Comparison of ENCODE assay signal across 8 cellular contexts in genomic region chr22:28441720-28442263, GRCh38.
DNase-seq lines count a peak whose midpoint lies in the region; ATAC-seq, FAIRE-seq and TF ChIP-seq lines count a peak whose summit lies in the region.

No MANE protein-coding gene starts in this region.

- no peaks in the 10 kb centered on the region for H4K20me1 ChIP-seq in K562 (replicated peaks; ENCODE audit: control insufficient read depth, insufficient read depth, low read length)

- no peaks in the 10 kb centered on the region for H3K36me3 ChIP-seq in K562 (ENCODE audit: control insufficient read depth, insufficient read depth, low read length)
- no peaks in the 10 kb centered on the region for H3K36me3 ChIP-seq in left lung
- H3K36me3 ChIP-seq in testis (ENCODE audit: low read depth, missing control alignments) = no peaks in the 10 kb centered on the region

- CTCF ChIA-PET in K562 (lab: Yijun Ruan, JAX; ENCODE audit: low intra/inter-chr PET ratio) = interaction anchor here (1.0 to 1.2 kb wide), 4 partner anchors 153 to 422 kb away, joined by 3 to 4 read pairs (median 4); no protein-coding TSS in a partner anchor

- BruUV-seq in K562 (replicated peaks; lab: Mats Ljungman, UMichigan) = no TSS peak

- in situ Hi-C loops in K562 (cut with MboI) = loop anchor here (10.0 kb wide), 1 partner anchor 417 kb away; no protein-coding TSS in a partner anchor

- H3K9ac ChIP-seq in K562 (ENCODE audit: insufficient read depth in 1 of 2, low read depth in 2 of 2, low read length in 2 of 2) = peak overlapping the region; percentile 54 to 90

- POLR2A ChIA-PET in K562 (lab: Yijun Ruan, JAX) = interaction anchor here (0.6 to 0.8 kb wide), 4 partner anchors 124 to 1993 kb away, joined by 3 to 4 read pairs (median 3); no protein-coding TSS in a partner anchor

- H3K27ac ChIP-seq in K562 (ENCODE audit: extremely low read depth, low read depth, low read length) (peak overlapping the region; percentile 48; the same call in 1 of the 3 replicates), left lung (peak overlapping the region; percentile 84 to 90), testis (peak overlapping the region; percentile 73 to 79)

- H3K4me1 Mint-ChIP-seq in T-helper 2 cell treated with Interferon-gamma antibody and Interleukin-4, amounts not matched to agents 5 μg/mL and 100 μg/mL, for 36 hours (ENCODE audit: low read depth) = peaks cover 19% of the 10 kb centered on the region

- TF ChIP-seq CTCF in K562 (IDR thresholded peaks at IDR 0.05 in 2 of 3, conservative IDR thresholded peaks at IDR 0.05 in 1 of 3; ENCODE audit: insufficient read depth in 2 of 3, low read depth in 1 of 3, low read length in 3 of 3) = no peak
- TF ChIP-seq CTCF in left lung (IDR thresholded peaks at IDR 0.05) = no peak
- no peak for TF ChIP-seq CTCF in testis (IDR thresholded peaks at IDR 0.05)

- ATAC-seq in K562 (no peak), left lung (peak; percentile 16), HG02678 (IDR thresholded peaks at IDR 0.05; ENCODE audit: unreplicated experiment) (no peak)

- H2AFZ ChIP-seq in K562 (ENCODE audit: low read depth, low read length) = peak overlapping the region; percentile 81

- H3K27me3 ChIP-seq in K562 (ENCODE audit: control insufficient read depth in 2 of 2, insufficient read depth in 2 of 2, low read length in 2 of 2) (no peaks in the 10 kb centered on the region), left lung (no peaks in the 10 kb centered on the region), testis (no peaks in the 10 kb centered on the region)

- 23% methylated on average over 15 of the region's 16 CpGs for WGBS in K562 (ENCODE audit: insufficient coverage, low coverage, missing lambda C conversion rate)
- WGBS in testis, 2 donors = 10 to 17% methylated on average over 16 of the region's 16 CpGs

- H3K27ac Mint-ChIP-seq in T-helper 2 cell treated with Interferon-gamma antibody and Interleukin-4, amounts not matched to agents 5 μg/mL and 100 μg/mL, for 36 hours = peak overlapping the region; percentile 18

- no peaks in the 10 kb centered on the region; the same call in 1 of the 3 replicates for H3K79me2 ChIP-seq in K562 (ENCODE audit: control insufficient read depth, insufficient read depth, low read length)

- intact Hi-C loops in K562 (cut with micrococcal nuclease) (loop anchor here (2.0 to 10.0 kb wide), 4 partner anchors 151 to 417 kb away; no protein-coding TSS in a partner anchor), left lung (cut with DNase I) (no loop called here), testis (cut with DNase I; ENCODE audit: low total_unique reads) (no loop called here)

- TF ChIP-seq RAD21 in K562 (CRISPR knock-in tag; conservative IDR thresholded peaks at IDR 0.05 in 1 of 2, IDR thresholded peaks at IDR 0.05 in 1 of 2) = no peak

- TF ChIP-seq EP300 in K562 (IDR thresholded peaks at IDR 0.05; ENCODE audit: low read length) = no peak

- H3K4me1 ChIP-seq in K562 (replicated peaks in 1 of 2; ENCODE audit: control insufficient read depth in 2 of 2, insufficient read depth in 2 of 2, low read length in 2 of 2) (peaks cover 0 to 12% of the 10 kb centered on the region in 2 experiments; a peak in 3 of 5 replicates), left lung (peaks cover 14 to 38% of the 10 kb centered on the region in 2 donors), testis (peaks cover 18% of the 10 kb centered on the region)

- H3K9me3 Mint-ChIP-seq in T-helper 2 cell treated with Interferon-gamma antibody and Interleukin-4, amounts not matched to agents 5 μg/mL and 100 μg/mL, for 36 hours = no peaks in the 10 kb centered on the region

- no peak for DNase-seq in T-helper 2 cell treated with Interferon-gamma antibody and Interleukin-4, amounts not matched to agents 5 μg/mL and 100 μg/mL, for 36 hours (ENCODE audit: low spot score)
- DNase-seq in T-helper 2 cell (no peak), K562 (ENCODE audit: extremely low read depth in 1 of 4, low spot score in 3 of 4) (no peak), left lung (no peak), testis (peak; percentile 26), occipital lobe (lab: John Stamatoyannopoulos, UW) (no peak), NCI-H1092 treated with DMSO at 0.1 percent for 48 hours (lab: John Stamatoyannopoulos, UW) (no peak)

- peaks cover 16% of the 10 kb centered on the region for H3K27me3 Mint-ChIP-seq in T-helper 2 cell treated with Interferon-gamma antibody and Interleukin-4, amounts not matched to agents 5 μg/mL and 100 μg/mL, for 36 hours (ENCODE audit: low read depth)

- peak overlapping the region; percentile 69 for H3K4me2 ChIP-seq in K562 (ENCODE audit: insufficient read depth, low read length)

- H3K4me3 ChIP-seq in K562 = peak overlapping the region; percentile 30; the same call in 1 of the 2 replicates
- peak overlapping the region; percentile 52 to 57 for H3K4me3 ChIP-seq in left lung
- H3K4me3 ChIP-seq in testis = peak overlapping the region; percentile 46 to 62

- no peak for FAIRE-seq in K562 (lab: Jason Lieb, UNC)

- TF ChIP-seq POLR2A in K562 (conservative IDR thresholded peaks at IDR 0.05) (no peak), testis (IDR thresholded peaks at IDR 0.05) (no peak)

- H3K9me3 ChIP-seq in K562 (replicated peaks; ENCODE audit: control insufficient read depth, insufficient read depth, low read depth, low read length) = no peaks in the 10 kb centered on the region
- no peaks in the 10 kb centered on the region for H3K9me3 ChIP-seq in left lung
- no peaks in the 10 kb centered on the region for H3K9me3 ChIP-seq in testis

- peak overlapping the region; percentile 57 for H3K4me3 Mint-ChIP-seq in T-helper 2 cell treated with Interferon-gamma antibody and Interleukin-4, amounts not matched to agents 5 μg/mL and 100 μg/mL, for 36 hours

- H3K36me3 Mint-ChIP-seq in T-helper 2 cell treated with Interferon-gamma antibody and Interleukin-4, amounts not matched to agents 5 μg/mL and 100 μg/mL, for 36 hours (ENCODE audit: low read depth) = no peaks in the 10 kb centered on the region

- H3K9me1 ChIP-seq in K562 (ENCODE audit: control insufficient read depth, insufficient read depth, low read length) = no peaks in the 10 kb centered on the region

TF ChIP-seq in K562, 482 proteins besides CTCF, POLR2A, EP300 and RAD21 (continues in another document):
- TF ChIP-seq SMARCA4 (IDR thresholded peaks at IDR 0.05) (no peak), MCM3 (IDR thresholded peaks at IDR 0.05) (no peak), PTRF (tag; IDR thresholded peaks at IDR 0.05) (no peak), NFRKB (IDR thresholded peaks at IDR 0.05; ENCODE audit: low read depth) (no peak), THAP7 (CRISPR knock-in tag; IDR thresholded peaks at IDR 0.05) (no peak), ZNF41 (CRISPR knock-in tag; conservative IDR thresholded peaks at IDR 0.05) (no peak), NCOR1 (IDR thresholded peaks at IDR 0.05) (no peak), U2AF1 (optimal IDR thresholded peaks at IDR 0.05; ENCODE audit: low read depth, low read length) (no peak), SAFB2 (IDR thresholded peaks at IDR 0.05; ENCODE audit: borderline replicate concordance, low read depth, low read length, severe bottlenecking) (no peak), PATZ1 (CRISPR knock-in tag; IDR thresholded peaks at IDR 0.05; ENCODE audit: borderline replicate concordance) (no peak), MXI1 (IDR thresholded peaks at IDR 0.05; ENCODE audit: low read depth, low read length) (no peak), ZNF431 (CRISPR knock-in tag; IDR thresholded peaks at IDR 0.05) (no peak), PHF8 (IDR thresholded peaks at IDR 0.05; ENCODE audit: borderline replicate concordance, low read length) (0 out of 2 replicates have a peak, but pooled peaks have one; percentile 34)
